9 cellular contexts compared by ENCODE assay signal in genomic region chr4:17595471-17596005, GRCh38. TPM values are rescaled to one million over a fixed set of nuclear protein-coding genes. Genes with fewer than 3 reads are reported as not detected.
DNase-seq lines count a peak whose midpoint lies in the region; ATAC-seq and TF ChIP-seq lines count a peak whose summit lies in the region.
"Had no signal": no experiment of that assay in that cellular context is flagged by ENCODE, and none has a peak within 500 bp of the region (broad histone marks: within the 10 kb centered on the region; RNA-seq: fewer than 3 reads in every experiment).

No MANE protein-coding gene starts in this region.

- H3K79me2 ChIP-seq in smooth muscle cell (ENCODE audit: low read depth): no peaks in the 10 kb centered on the region

- H3K9me3 ChIP-seq in smooth muscle cell (replicated peaks; ENCODE audit: low read depth): no peaks in the 10 kb centered on the region

- TF ChIP-seq CTCF in foreskin fibroblast (IDR thresholded peaks at IDR 0.05; ENCODE audit: low read depth, low read length): no peak
- TF ChIP-seq CTCF in smooth muscle cell (IDR thresholded peaks at IDR 0.05; ENCODE audit: borderline replicate concordance, insufficient read depth, poor library complexity, severe bottlenecking): no peak

- H3K36me3 ChIP-seq in smooth muscle cell (ENCODE audit: low read depth): no peaks in the 10 kb centered on the region

- intact Hi-C loops in left ventricle myocardium superior (cut with micrococcal nuclease): no loop called here

- no peak overlapping the region for H3K9ac ChIP-seq in smooth muscle cell (ENCODE audit: low read depth)

- no peak overlapping the region for H2AFZ ChIP-seq in smooth muscle cell (ENCODE audit: low read depth)

- no peak overlapping the region for H3K4me3 ChIP-seq in foreskin fibroblast (ENCODE audit: low read depth in 1 of 2, low read length in 2 of 2)
- H3K4me3 ChIP-seq in smooth muscle cell: no peak overlapping the region

- H4K20me1 ChIP-seq in smooth muscle cell (ENCODE audit: low read depth): no peaks in the 10 kb centered on the region

- DNase-seq in left ventricle myocardium superior: no peak
- DNase-seq in foreskin fibroblast: no peak
- no peak for DNase-seq in iPS-NIHi7 (ENCODE audit: extremely low spot score)
- DNase-seq in NCI-H526 (lab: John Stamatoyannopoulos, UW): no peak
- DNase-seq in smooth muscle cell (lab: John Stamatoyannopoulos, UW; ENCODE audit: unreplicated experiment): no peak
- DNase-seq: PC-3 had no signal

- no peak overlapping the region for H3K27ac ChIP-seq in smooth muscle cell (ENCODE audit: low read depth)

- no peak overlapping the region for H3K4me2 ChIP-seq in smooth muscle cell

- no peaks in the 10 kb centered on the region for H3F3A ChIP-seq in smooth muscle cell (ENCODE audit: low read depth)

- 95% methylated on average over 6 of the region's 6 CpGs for WGBS in smooth muscle cell (ENCODE audit: low lambda C conversion rate)

- no peaks in the 10 kb centered on the region for H3K27me3 ChIP-seq in smooth muscle cell (ENCODE audit: low read depth)

- ATAC-seq in GM18520 (IDR thresholded peaks at IDR 0.05; ENCODE audit: unreplicated experiment) (peak; percentile 88), GM21576 (IDR thresholded peaks at IDR 0.05; ENCODE audit: unreplicated experiment) (peak; percentile 91), HG03432 (IDR thresholded peaks at IDR 0.05; ENCODE audit: unreplicated experiment) (peak; percentile 92), left ventricle myocardium superior (peak; percentile 27)
- ATAC-seq: PC-3 had no signal

- H3K4me1 ChIP-seq in smooth muscle cell (ENCODE audit: low read depth): no peaks in the 10 kb centered on the region

RNA-seq across cellular contexts. Expression of gene LAP3, which starts 18.5 kb away (rescaled TPM):
- total RNA-seq in left ventricle myocardium superior (55.6 TPM), smooth muscle cell (29.1 and 42.9 TPM in 2 replicates)
- 37.6 and 38.6 TPM in 2 replicates for polyA plus RNA-seq in smooth muscle cell

RNA-seq across cellular contexts. Expression of gene MED28, which starts 18.9 kb away (rescaled TPM):
- 23.4 TPM for total RNA-seq in left ventricle myocardium superior
- 10.4 and 10.9 TPM in 2 replicates for total RNA-seq in smooth muscle cell
- polyA plus RNA-seq in smooth muscle cell: 39.5 and 42.0 TPM in 2 replicates

Comparison
In these comparisons a context has a peak if more than half of its experiments do, and no peak if none do; other contexts are left out.
1. ATAC-seq: peak in every context shown above with its lines; median percentile 92 in HG03432; 91 in GM21576; 88 in GM18520; 27 in left ventricle myocardium superior.